In the genomic region with DNA sequence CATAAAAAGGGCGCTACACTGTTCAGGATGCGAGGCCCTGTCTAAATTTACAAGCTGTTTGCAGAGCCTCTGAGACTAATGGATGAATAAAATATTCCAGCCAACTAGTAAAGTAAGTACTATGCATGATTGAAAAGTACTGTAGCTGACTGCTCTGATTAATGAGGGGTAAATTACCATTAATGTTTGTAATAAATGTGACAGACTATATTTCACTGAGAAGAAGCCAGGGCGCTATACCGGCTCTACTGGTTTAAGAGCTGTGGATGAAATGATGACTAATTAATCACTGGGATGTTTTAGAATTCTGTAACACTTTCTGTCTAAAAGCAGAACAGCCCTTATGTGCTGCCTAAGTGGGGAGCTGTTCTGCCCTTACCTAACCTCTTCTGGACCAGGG, we compare ENCODE assay signal across 17 cellular contexts. TPM values are rescaled to one million over a fixed set of nuclear protein-coding genes. Genes with fewer than 3 reads are reported as not detected.
"Had no signal": no experiment of that assay in that cellular context is flagged by ENCODE, and none has a peak within 500 bp of the region (broad histone marks: within the 10 kb centered on the region; RNA-seq: fewer than 3 reads in every experiment).

No MANE protein-coding gene starts in this region.

- H3K27ac ChIP-seq: gastrocnemius medialis, heart left ventricle, ovary, sigmoid colon, spleen, stomach, thoracic aorta, uterus had no signal

- H3K4me1 ChIP-seq: gastrocnemius medialis, heart left ventricle, spleen, stomach, uterus had no signal

- H3K36me3 ChIP-seq: gastrocnemius medialis, heart left ventricle, ovary, sigmoid colon, spleen, stomach, thoracic aorta, uterus had no signal

- H3K4me3 ChIP-seq: gastrocnemius medialis, heart left ventricle, lung, ovary, sigmoid colon, spleen, stomach, thoracic aorta, uterus had no signal

- H3K27me3 ChIP-seq: gastrocnemius medialis, heart left ventricle, ovary, sigmoid colon, stomach had no signal

- ATAC-seq: activated CD4-positive, CD25-positive, alpha-beta regulatory T cell treated with anti-CD3 and anti-CD28 coated beads, Interleukin-2, amount 50 U/mL, for 24 hours; gastrocnemius medialis; heart left ventricle; left colon had no signal

- DNase-seq: activated naive CD4-positive, alpha-beta T cell; aorta; cerebellar nuclear complex; effector CD8-positive, alpha-beta T cell; gastrocnemius medialis; heart left ventricle; left colon; midbrain; ovary; sigmoid colon; spleen; stomach; uterus had no signal

- H3K9me3 ChIP-seq: gastrocnemius medialis, heart left ventricle, ovary, sigmoid colon, spleen, stomach, thoracic aorta, uterus had no signal

RNA-seq across cellular contexts. Expression of a gene that starts 54.3 kb away (rescaled TPM):
- total RNA-seq: endothelial cell of umbilical vein, sigmoid colon, stomach, thoracic aorta had no signal
- polyA plus RNA-seq: aorta, endothelial cell of umbilical vein, heart left ventricle, lung, ovary, sigmoid colon, spleen, stomach had no signal
